Comparison of ENCODE assay signal across 15 cellular contexts in genomic region chr16:86307518-86307903, GRCh38.
DNase-seq lines count a peak whose midpoint lies in the region; ATAC-seq, FAIRE-seq and TF ChIP-seq lines count a peak whose summit lies in the region.
"Had no signal": no experiment of that assay in that cellular context is flagged by ENCODE, and none has a peak within 500 bp of the region (broad histone marks: within the 10 kb centered on the region; RNA-seq: fewer than 3 reads in every experiment).

No MANE protein-coding gene starts in this region.

- H3K27ac Mint-ChIP-seq in Caco-2 (ENCODE audit: unreplicated experiment), result no peak overlapping the region
- H3K27ac Mint-ChIP-seq in activated CD4-positive, alpha-beta T cell treated with anti-CD3 and anti-CD28 coated beads, Interleukin-2, amount 10 ng/mL, durations not matched to agents 24 days and 14 days, result no peak overlapping the region
- H3K27ac Mint-ChIP-seq: dendritic cell treated with granulocyte-macrophage colony-stimulating factor and Interleukin-4, amounts not matched to agents 40 ng/mL and 50 ng/mL, for 4 days; T-helper 2 cell treated with Interferon-gamma antibody and Interleukin-4, amounts not matched to agents 5 μg/mL and 100 μg/mL, for 36 hours had no signal

- no peaks in the 10 kb centered on the region for H3K9me3 Mint-ChIP-seq in Caco-2 (ENCODE audit: unreplicated experiment)
- H3K9me3 Mint-ChIP-seq in activated CD4-positive, alpha-beta T cell treated with anti-CD3 and anti-CD28 coated beads, Interleukin-2, amount 10 ng/mL, durations not matched to agents 24 days and 14 days, result no peaks in the 10 kb centered on the region
- H3K9me3 Mint-ChIP-seq: dendritic cell treated with granulocyte-macrophage colony-stimulating factor and Interleukin-4, amounts not matched to agents 40 ng/mL and 50 ng/mL, for 4 days; T-helper 2 cell treated with Interferon-gamma antibody and Interleukin-4, amounts not matched to agents 5 μg/mL and 100 μg/mL, for 36 hours had no signal

- H3K9me3 ChIP-seq in Caco-2 (no peaks in the 10 kb centered on the region), aorta (ENCODE audit: control insufficient read depth, low read length) (no peaks in the 10 kb centered on the region)

- H3K27ac ChIP-seq in foreskin keratinocyte (no peak overlapping the region), substantia nigra (ENCODE audit: low read depth, low read length, poor library complexity, severe bottlenecking) (no peak overlapping the region), aorta (ENCODE audit: low read depth in 1 of 2, low read length in 2 of 2) (no peak overlapping the region)

- CTCF ChIA-PET in AG04449 (lab: Yijun Ruan, JAX), result interaction anchor here (1.5 to 1.6 kb wide), 2 partner anchors 35 to 213 kb away, joined by 3 to 5 read pairs; no protein-coding TSS in a partner anchor
- CTCF ChIA-PET in Caco-2 (lab: Charles Lee), result no interaction called here

- no peaks in the 10 kb centered on the region for H3K27me3 ChIP-seq in foreskin keratinocyte
- no peaks in the 10 kb centered on the region; the same call in 1 of the 2 replicates for H3K27me3 ChIP-seq in Caco-2 (replicated peaks; ENCODE audit: control insufficient read depth, insufficient read depth, low read length)
- no peaks in the 10 kb centered on the region for H3K27me3 ChIP-seq in aorta (ENCODE audit: control insufficient read depth in 1 of 2, insufficient read depth in 2 of 2, low read length in 1 of 2)

- H3K4me1 Mint-ChIP-seq in Caco-2 (ENCODE audit: low read depth, unreplicated experiment), result no peaks in the 10 kb centered on the region
- H3K4me1 Mint-ChIP-seq in activated CD4-positive, alpha-beta T cell treated with anti-CD3 and anti-CD28 coated beads, Interleukin-2, amount 10 ng/mL, durations not matched to agents 24 days and 14 days, result no peaks in the 10 kb centered on the region

- H3K36me3 Mint-ChIP-seq in Caco-2 (ENCODE audit: insufficient read depth, unreplicated experiment), result no peaks in the 10 kb centered on the region
- H3K36me3 Mint-ChIP-seq in activated CD4-positive, alpha-beta T cell treated with anti-CD3 and anti-CD28 coated beads, Interleukin-2, amount 10 ng/mL, durations not matched to agents 24 days and 14 days (ENCODE audit: low read depth), result no peaks in the 10 kb centered on the region

- 34 to 38% methylated on average over 6 of the region's 6 CpGs for WGBS in aorta, 2 donors

- ATAC-seq in foreskin keratinocyte (no peak), aorta (ENCODE audit: low FRiP score) (no peak)

- DNase-seq in AG04449 (ENCODE audit: low read depth, low spot score) (peak; percentile 40), HTR-8/SVneo (ENCODE audit: insufficient read length, low spot score) (no peak), astrocyte of the spinal cord (ENCODE audit: low read depth, low spot score) (peak; percentile 24), foreskin keratinocyte (peak; percentile 11 to 37), substantia nigra (lab: John Stamatoyannopoulos, UW) (no peak), Caco-2 (no peak), aorta (no peak)
- DNase-seq in activated CD4-positive, alpha-beta T cell treated with anti-CD3 and anti-CD28 coated beads, Interleukin-2, amount 10 ng/mL, durations not matched to agents 24 days and 14 days, result no peak
- DNase-seq: midbrain; NCI-H187; NCI-H774; stimulated activated naive CD4-positive, alpha-beta T cell treated with Interleukin-2 at 50 U/mL for 16 hours had no signal

- in situ Hi-C loops in astrocyte of the spinal cord (cut with HindIII; ENCODE audit: low sequenced_read_pairs), result no loop called here

- intact Hi-C loops in Caco-2 (cut with micrococcal nuclease; ENCODE audit: unreplicated experiment) (no loop called here), aorta (cut with DNase I) (no loop called here)
- intact Hi-C loops in activated CD4-positive, alpha-beta T cell treated with anti-CD3 and anti-CD28 coated beads, Interleukin-2, amount 10 ng/mL, durations not matched to agents 24 days and 14 days (cut with micrococcal nuclease), result no loop called here

- TF ChIP-seq CTCF in AG04449 (IDR thresholded peaks at IDR 0.05; ENCODE audit: insufficient read depth, low read length, missing control alignments) (no peak), astrocyte of the spinal cord (IDR thresholded peaks at IDR 0.05; ENCODE audit: low read depth, low read length) (no peak), foreskin keratinocyte (conservative IDR thresholded peaks at IDR 0.05) (no peak), Caco-2 (IDR thresholded peaks at IDR 0.05; ENCODE audit: insufficient read depth in 1 of 2, low read depth in 1 of 2, low read length in 1 of 2, severe bottlenecking in 1 of 2, unreplicated experiment in 1 of 2) (no peak)

- POLR2A ChIA-PET in AG04449 (lab: Yijun Ruan, JAX) (no interaction called here), Caco-2 (lab: Charles Lee) (no interaction called here)

- H3K36me3 ChIP-seq in Caco-2 (ENCODE audit: control insufficient read depth, insufficient read depth, low read length), result no peaks in the 10 kb centered on the region
- H3K36me3 ChIP-seq in aorta (ENCODE audit: control insufficient read depth in 1 of 2, insufficient read depth in 2 of 2, low read length in 1 of 2), result no peaks in the 10 kb centered on the region

- H3K4me1 ChIP-seq in foreskin keratinocyte, result no peaks in the 10 kb centered on the region
- no peaks in the 10 kb centered on the region for H3K4me1 ChIP-seq in Caco-2
- no peaks in the 10 kb centered on the region for H3K4me1 ChIP-seq in aorta (ENCODE audit: control insufficient read depth in 1 of 2, insufficient read depth in 2 of 2, low read length in 2 of 2)

- no TSS peak for BruUV-seq in Caco-2 (replicated peaks; lab: Mats Ljungman, UMichigan)

- H3K27me3 Mint-ChIP-seq in Caco-2 (ENCODE audit: insufficient read depth, unreplicated experiment), result peaks cover 24% of the 10 kb centered on the region
- H3K27me3 Mint-ChIP-seq in activated CD4-positive, alpha-beta T cell treated with anti-CD3 and anti-CD28 coated beads, Interleukin-2, amount 10 ng/mL, durations not matched to agents 24 days and 14 days, result peaks cover 2% of the 10 kb centered on the region

- peak; percentile 67 for FAIRE-seq in HTR-8/SVneo (lab: Jason Lieb, UNC)
- FAIRE-seq: keratinocyte had no signal

- H3K4me3 ChIP-seq in AG04449 (ENCODE audit: low read depth, low read length) (no peak overlapping the region), astrocyte of the spinal cord (ENCODE audit: low read depth, low read length) (no peak overlapping the region), Caco-2 (ENCODE audit: low read depth, low read length) (no peak overlapping the region), aorta (ENCODE audit: low read length in 2 of 2) (no peak overlapping the region)

- H3K4me3 Mint-ChIP-seq in Caco-2 (ENCODE audit: unreplicated experiment), result no peak overlapping the region
- H3K4me3 Mint-ChIP-seq in activated CD4-positive, alpha-beta T cell treated with anti-CD3 and anti-CD28 coated beads, Interleukin-2, amount 10 ng/mL, durations not matched to agents 24 days and 14 days, result no peak overlapping the region
- H3K4me3 Mint-ChIP-seq: dendritic cell treated with granulocyte-macrophage colony-stimulating factor and Interleukin-4, amounts not matched to agents 40 ng/mL and 50 ng/mL, for 4 days; T-helper 2 cell treated with Interferon-gamma antibody and Interleukin-4, amounts not matched to agents 5 μg/mL and 100 μg/mL, for 36 hours had no signal

Comparison
In these comparisons a context has a peak if more than half of its experiments do, and no peak if none do; other contexts are left out.
1. DNase-seq: peak in AG04449 (single experiment), astrocyte of the spinal cord (single experiment) and foreskin keratinocyte (2 of 2); none in HTR-8/SVneo (single experiment), substantia nigra (0 of 49), Caco-2 (0 of 2), aorta (0 of 2) and activated CD4-positive, alpha-beta T cell treated with anti-CD3 and anti-CD28 coated beads, Interleukin-2, amount 10 ng/mL, durations not matched to agents 24 days and 14 days (single experiment).